1 cellular context compared by ENCODE assay signal in the genomic region with DNA sequence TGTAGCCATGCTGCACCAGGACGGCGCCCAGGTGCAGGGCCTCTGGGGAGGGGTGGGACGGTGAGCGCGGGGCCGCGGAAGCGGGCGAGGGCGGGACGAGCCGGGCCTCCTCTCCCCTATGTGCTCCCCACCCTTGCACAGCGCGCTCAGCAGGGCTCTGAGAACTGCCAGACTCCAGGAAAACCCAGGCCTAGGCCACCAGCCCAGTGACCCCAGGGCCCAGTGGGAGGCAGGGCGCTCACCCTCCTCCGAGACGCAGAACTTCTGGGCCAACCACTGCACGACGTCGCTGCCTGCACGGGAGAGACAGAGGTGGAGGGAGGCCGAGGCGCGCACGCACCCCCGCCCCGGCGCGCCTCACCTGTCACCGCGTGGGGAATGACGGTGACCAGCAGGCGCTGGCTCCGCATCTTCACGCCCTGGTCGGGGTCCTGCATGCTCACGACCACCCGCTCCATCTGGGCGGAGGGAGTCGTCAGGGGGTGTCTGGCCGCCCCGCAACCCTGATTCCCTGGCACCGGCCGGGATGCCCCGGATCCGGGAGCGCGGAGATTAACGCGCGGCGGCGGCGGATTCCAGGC.
TF ChIP-seq lines count a peak whose summit lies in the region.

No MANE protein-coding gene starts in this region.

TF ChIP-seq in HepG2, 621 proteins besides CTCF, POLR2A, EP300 and RAD21 (continued from another document):
- TF ChIP-seq, protein P1, sequence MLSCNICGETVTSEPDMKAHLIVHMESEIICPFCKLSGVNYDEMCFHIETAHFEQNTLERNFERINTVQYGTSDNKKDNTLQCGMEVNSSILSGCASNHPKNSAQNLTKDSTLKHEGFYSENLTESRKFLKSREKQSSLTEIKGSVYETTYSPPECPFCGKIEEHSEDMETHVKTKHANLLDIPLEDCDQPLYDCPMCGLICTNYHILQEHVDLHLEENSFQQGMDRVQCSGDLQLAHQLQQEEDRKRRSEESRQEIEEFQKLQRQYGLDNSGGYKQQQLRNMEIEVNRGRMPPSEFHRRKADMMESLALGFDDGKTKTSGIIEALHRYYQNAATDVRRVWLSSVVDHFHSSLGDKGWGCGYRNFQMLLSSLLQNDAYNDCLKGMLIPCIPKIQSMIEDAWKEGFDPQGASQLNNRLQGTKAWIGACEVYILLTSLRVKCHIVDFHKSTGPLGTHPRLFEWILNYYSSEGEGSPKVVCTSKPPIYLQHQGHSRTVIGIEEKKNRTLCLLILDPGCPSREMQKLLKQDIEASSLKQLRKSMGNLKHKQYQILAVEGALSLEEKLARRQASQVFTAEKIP (CRISPR knock-in tag; IDR thresholded peaks at IDR 0.05; ENCODE audit: borderline replicate concordance), result no peak
- no peak for TF ChIP-seq GFI1 (CRISPR knock-in tag; IDR thresholded peaks at IDR 0.05; ENCODE audit: borderline replicate concordance)
- TF ChIP-seq RFX3 (CRISPR knock-in tag; IDR thresholded peaks at IDR 0.05), result no peak
- TF ChIP-seq FOSL2 (CRISPR knock-in tag; IDR thresholded peaks at IDR 0.05), result no peak
- TF ChIP-seq ZNF432 (CRISPR knock-in tag; IDR thresholded peaks at IDR 0.05; ENCODE audit: borderline replicate concordance), result no peak
- TF ChIP-seq ZFP36 (IDR thresholded peaks at IDR 0.05; ENCODE audit: borderline replicate concordance, low read depth, low read length, partially characterized antibody), result no peak
- TF ChIP-seq IKZF1 (IDR thresholded peaks at IDR 0.05), result no peak
- no peak for TF ChIP-seq SNAI1 (CRISPR knock-in tag; IDR thresholded peaks at IDR 0.05; ENCODE audit: borderline replicate concordance)
- TF ChIP-seq MTF2 (CRISPR knock-in tag; IDR thresholded peaks at IDR 0.05; ENCODE audit: borderline replicate concordance), result no peak
- 0 out of 2 replicates have a peak, but pooled peaks have one; percentile 54 for TF ChIP-seq NRL (CRISPR knock-in tag; IDR thresholded peaks at IDR 0.05; ENCODE audit: borderline replicate concordance)
- no peak for TF ChIP-seq ZNF563 (CRISPR knock-in tag; IDR thresholded peaks at IDR 0.05)
- TF ChIP-seq ZNF777 (CRISPR knock-in tag; IDR thresholded peaks at IDR 0.05), result 0 out of 2 replicates have a peak, but pooled peaks have one; percentile 21
- TF ChIP-seq MEF2D (CRISPR knock-in tag; IDR thresholded peaks at IDR 0.05), result no peak
- TF ChIP-seq SPEN (CRISPR knock-in tag; IDR thresholded peaks at IDR 0.05; ENCODE audit: low read depth), result peak; percentile 30; the same call in 1 of the 2 replicates
- no peak for TF ChIP-seq EHMT2 (IDR thresholded peaks at IDR 0.05; ENCODE audit: borderline replicate concordance, low read depth, low read length)
- 0 out of 2 replicates have a peak, but pooled peaks have one; percentile 31 for TF ChIP-seq ZNF670 (CRISPR knock-in tag; IDR thresholded peaks at IDR 0.05; ENCODE audit: borderline replicate concordance)
- TF ChIP-seq HNRNPLL (IDR thresholded peaks at IDR 0.05; ENCODE audit: low read depth, low read length, poor library complexity, severe bottlenecking), result peak; percentile 22
- no peak for TF ChIP-seq IKZF4 (CRISPR knock-in tag; IDR thresholded peaks at IDR 0.05; ENCODE audit: borderline replicate concordance, low read depth, not compliant biosample characterization)
- TF ChIP-seq PHF5A (CRISPR knock-in tag; IDR thresholded peaks at IDR 0.05; ENCODE audit: low read depth, unreplicated experiment), result no peak
- TF ChIP-seq, protein P2, sequence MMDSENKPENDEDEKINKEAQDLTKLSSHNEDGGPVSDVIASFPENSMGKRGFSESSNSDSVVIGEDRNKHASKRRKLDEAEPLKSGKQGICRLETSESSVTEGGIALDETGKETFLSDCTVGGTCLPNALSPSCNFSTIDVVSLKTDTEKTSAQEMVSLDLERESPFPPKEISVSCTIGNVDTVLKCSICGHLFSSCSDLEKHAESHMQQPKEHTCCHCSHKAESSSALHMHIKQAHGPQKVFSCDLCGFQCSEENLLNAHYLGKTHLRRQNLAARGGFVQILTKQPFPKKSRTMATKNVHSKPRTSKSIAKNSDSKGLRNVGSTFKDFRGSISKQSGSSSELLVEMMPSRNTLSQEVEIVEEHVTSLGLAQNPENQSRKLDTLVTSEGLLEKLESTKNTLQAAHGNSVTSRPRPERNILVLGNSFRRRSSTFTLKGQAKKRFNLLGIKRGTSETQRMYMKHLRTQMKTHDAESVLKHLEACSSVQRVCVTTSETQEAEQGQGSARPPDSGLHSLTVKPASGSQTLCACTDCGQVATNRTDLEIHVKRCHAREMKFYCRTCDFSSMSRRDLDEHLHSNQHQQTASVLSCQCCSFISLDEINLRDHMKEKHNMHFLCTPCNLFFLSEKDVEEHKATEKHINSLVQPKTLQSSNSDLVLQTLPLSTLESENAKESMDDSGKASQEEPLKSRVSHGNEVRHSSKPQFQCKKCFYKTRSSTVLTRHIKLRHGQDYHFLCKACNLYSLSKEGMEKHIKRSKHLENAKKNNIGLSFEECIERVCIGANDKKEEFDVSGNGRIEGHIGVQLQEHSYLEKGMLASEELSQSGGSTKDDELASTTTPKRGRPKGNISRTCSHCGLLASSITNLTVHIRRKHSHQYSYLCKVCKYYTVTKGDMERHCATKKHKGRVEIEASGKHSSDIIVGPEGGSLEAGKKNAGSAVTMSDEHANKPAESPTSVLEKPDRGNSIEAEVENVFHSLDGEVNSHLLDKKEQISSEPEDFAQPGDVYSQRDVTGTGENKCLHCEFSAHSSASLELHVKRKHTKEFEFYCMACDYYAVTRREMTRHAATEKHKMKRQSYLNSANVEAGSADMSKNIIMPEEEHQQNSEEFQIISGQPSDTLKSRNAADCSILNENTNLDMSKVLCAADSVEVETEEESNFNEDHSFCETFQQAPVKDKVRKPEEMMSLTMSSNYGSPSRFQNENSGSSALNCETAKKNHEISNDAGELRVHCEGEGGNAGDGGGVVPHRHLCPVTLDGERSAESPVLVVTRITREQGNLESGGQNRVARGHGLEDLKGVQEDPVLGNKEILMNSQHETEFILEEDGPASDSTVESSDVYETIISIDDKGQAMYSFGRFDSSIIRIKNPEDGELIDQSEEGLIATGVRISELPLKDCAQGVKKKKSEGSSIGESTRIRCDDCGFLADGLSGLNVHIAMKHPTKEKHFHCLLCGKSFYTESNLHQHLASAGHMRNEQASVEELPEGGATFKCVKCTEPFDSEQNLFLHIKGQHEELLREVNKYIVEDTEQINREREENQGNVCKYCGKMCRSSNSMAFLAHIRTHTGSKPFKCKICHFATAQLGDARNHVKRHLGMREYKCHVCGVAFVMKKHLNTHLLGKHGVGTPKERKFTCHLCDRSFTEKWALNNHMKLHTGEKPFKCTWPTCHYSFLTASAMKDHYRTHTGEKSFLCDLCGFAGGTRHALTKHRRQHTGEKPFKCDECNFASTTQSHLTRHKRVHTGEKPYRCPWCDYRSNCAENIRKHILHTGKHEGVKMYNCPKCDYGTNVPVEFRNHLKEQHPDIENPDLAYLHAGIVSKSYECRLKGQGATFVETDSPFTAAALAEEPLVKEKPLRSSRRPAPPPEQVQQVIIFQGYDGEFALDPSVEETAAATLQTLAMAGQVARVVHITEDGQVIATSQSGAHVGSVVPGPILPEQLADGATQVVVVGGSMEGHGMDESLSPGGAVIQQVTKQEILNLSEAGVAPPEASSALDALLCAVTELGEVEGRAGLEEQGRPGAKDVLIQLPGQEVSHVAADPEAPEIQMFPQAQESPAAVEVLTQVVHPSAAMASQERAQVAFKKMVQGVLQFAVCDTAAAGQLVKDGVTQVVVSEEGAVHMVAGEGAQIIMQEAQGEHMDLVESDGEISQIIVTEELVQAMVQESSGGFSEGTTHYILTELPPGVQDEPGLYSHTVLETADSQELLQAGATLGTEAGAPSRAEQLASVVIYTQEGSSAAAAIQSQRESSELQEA (CRISPR knock-in tag; IDR thresholded peaks at IDR 0.05; ENCODE audit: not compliant biosample characterization), result no peak
- TF ChIP-seq SMC3 (IDR thresholded peaks at IDR 0.05; ENCODE audit: low read length), result no peak
- no peak for TF ChIP-seq PAWR (CRISPR knock-in tag; IDR thresholded peaks at IDR 0.05; ENCODE audit: borderline replicate concordance)
- TF ChIP-seq, protein P3, sequence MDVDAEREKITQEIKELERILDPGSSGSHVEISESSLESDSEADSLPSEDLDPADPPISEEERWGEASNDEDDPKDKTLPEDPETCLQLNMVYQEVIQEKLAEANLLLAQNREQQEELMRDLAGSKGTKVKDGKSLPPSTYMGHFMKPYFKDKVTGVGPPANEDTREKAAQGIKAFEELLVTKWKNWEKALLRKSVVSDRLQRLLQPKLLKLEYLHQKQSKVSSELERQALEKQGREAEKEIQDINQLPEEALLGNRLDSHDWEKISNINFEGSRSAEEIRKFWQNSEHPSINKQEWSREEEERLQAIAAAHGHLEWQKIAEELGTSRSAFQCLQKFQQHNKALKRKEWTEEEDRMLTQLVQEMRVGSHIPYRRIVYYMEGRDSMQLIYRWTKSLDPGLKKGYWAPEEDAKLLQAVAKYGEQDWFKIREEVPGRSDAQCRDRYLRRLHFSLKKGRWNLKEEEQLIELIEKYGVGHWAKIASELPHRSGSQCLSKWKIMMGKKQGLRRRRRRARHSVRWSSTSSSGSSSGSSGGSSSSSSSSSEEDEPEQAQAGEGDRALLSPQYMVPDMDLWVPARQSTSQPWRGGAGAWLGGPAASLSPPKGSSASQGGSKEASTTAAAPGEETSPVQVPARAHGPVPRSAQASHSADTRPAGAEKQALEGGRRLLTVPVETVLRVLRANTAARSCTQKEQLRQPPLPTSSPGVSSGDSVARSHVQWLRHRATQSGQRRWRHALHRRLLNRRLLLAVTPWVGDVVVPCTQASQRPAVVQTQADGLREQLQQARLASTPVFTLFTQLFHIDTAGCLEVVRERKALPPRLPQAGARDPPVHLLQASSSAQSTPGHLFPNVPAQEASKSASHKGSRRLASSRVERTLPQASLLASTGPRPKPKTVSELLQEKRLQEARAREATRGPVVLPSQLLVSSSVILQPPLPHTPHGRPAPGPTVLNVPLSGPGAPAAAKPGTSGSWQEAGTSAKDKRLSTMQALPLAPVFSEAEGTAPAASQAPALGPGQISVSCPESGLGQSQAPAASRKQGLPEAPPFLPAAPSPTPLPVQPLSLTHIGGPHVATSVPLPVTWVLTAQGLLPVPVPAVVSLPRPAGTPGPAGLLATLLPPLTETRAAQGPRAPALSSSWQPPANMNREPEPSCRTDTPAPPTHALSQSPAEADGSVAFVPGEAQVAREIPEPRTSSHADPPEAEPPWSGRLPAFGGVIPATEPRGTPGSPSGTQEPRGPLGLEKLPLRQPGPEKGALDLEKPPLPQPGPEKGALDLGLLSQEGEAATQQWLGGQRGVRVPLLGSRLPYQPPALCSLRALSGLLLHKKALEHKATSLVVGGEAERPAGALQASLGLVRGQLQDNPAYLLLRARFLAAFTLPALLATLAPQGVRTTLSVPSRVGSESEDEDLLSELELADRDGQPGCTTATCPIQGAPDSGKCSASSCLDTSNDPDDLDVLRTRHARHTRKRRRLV (CRISPR knock-in tag; IDR thresholded peaks at IDR 0.05), result no peak
- TF ChIP-seq, protein P4, sequence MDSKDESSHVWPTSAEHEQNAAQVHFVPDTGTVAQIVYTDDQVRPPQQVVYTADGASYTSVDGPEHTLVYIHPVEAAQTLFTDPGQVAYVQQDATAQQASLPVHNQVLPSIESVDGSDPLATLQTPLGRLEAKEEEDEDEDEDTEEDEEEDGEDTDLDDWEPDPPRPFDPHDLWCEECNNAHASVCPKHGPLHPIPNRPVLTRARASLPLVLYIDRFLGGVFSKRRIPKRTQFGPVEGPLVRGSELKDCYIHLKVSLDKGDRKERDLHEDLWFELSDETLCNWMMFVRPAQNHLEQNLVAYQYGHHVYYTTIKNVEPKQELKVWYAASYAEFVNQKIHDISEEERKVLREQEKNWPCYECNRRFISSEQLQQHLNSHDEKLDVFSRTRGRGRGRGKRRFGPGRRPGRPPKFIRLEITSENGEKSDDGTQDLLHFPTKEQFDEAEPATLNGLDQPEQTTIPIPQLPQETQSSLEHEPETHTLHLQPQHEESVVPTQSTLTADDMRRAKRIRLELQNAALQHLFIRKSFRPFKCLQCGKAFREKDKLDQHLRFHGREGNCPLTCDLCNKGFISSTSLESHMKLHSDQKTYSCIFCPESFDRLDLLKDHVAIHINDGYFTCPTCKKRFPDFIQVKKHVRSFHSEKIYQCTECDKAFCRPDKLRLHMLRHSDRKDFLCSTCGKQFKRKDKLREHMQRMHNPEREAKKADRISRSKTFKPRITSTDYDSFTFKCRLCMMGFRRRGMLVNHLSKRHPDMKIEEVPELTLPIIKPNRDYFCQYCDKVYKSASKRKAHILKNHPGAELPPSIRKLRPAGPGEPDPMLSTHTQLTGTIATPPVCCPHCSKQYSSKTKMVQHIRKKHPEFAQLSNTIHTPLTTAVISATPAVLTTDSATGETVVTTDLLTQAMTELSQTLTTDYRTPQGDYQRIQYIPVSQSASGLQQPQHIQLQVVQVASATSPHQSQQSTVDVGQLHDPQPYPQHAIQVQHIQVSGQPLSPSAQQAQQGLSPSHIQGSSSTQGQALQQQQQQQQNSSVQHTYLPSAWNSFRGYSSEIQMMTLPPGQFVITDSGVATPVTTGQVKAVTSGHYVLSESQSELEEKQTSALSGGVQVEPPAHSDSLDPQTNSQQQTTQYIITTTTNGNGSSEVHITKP (CRISPR knock-in tag; IDR thresholded peaks at IDR 0.05; ENCODE audit: low read depth), result no peak
- TF ChIP-seq HOXA3 (CRISPR knock-in tag; IDR thresholded peaks at IDR 0.05), result no peak
- TF ChIP-seq ZIK1 (CRISPR knock-in tag; IDR thresholded peaks at IDR 0.05; ENCODE audit: borderline replicate concordance, low read depth), result no peak
- TF ChIP-seq GABPB1 (CRISPR knock-in tag; IDR thresholded peaks at IDR 0.05), result peak; percentile 25; the same call in 1 of the 2 replicates
- peak; percentile 47; the same call in 1 of the 2 replicates for TF ChIP-seq ZFX (CRISPR knock-in tag; IDR thresholded peaks at IDR 0.05; ENCODE audit: low read depth)
- no peak for TF ChIP-seq TEAD2 (CRISPR knock-in tag; IDR thresholded peaks at IDR 0.05)
- peak; percentile 33; the same call in 1 of the 2 replicates for TF ChIP-seq ZFY (CRISPR knock-in tag; IDR thresholded peaks at IDR 0.05)
- TF ChIP-seq ZNF232 (CRISPR knock-in tag; IDR thresholded peaks at IDR 0.05; ENCODE audit: borderline replicate concordance), result no peak
- TF ChIP-seq SIN3B (IDR thresholded peaks at IDR 0.05; ENCODE audit: low read length), result no peak
- no peak for TF ChIP-seq PTBP1 (IDR thresholded peaks at IDR 0.05; ENCODE audit: low read depth, low read length, poor library complexity, severe bottlenecking)
- no peak for TF ChIP-seq ZNF557 (CRISPR knock-in tag; IDR thresholded peaks at IDR 0.05)
- no peak for TF ChIP-seq HHEX (CRISPR knock-in tag; IDR thresholded peaks at IDR 0.05)
- TF ChIP-seq, protein P5, sequence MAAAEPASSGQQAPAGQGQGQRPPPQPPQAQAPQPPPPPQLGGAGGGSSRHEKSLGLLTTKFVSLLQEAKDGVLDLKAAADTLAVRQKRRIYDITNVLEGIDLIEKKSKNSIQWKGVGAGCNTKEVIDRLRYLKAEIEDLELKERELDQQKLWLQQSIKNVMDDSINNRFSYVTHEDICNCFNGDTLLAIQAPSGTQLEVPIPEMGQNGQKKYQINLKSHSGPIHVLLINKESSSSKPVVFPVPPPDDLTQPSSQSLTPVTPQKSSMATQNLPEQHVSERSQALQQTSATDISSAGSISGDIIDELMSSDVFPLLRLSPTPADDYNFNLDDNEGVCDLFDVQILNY (CRISPR knock-in tag; conservative IDR thresholded peaks at IDR 0.05), result no peak
- TF ChIP-seq CBFB (CRISPR knock-in tag; IDR thresholded peaks at IDR 0.05), result no peak
- no peak for TF ChIP-seq ZNF343 (CRISPR knock-in tag; IDR thresholded peaks at IDR 0.05)
- TF ChIP-seq, protein P6, sequence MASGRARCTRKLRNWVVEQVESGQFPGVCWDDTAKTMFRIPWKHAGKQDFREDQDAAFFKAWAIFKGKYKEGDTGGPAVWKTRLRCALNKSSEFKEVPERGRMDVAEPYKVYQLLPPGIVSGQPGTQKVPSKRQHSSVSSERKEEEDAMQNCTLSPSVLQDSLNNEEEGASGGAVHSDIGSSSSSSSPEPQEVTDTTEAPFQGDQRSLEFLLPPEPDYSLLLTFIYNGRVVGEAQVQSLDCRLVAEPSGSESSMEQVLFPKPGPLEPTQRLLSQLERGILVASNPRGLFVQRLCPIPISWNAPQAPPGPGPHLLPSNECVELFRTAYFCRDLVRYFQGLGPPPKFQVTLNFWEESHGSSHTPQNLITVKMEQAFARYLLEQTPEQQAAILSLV (CRISPR knock-in tag; IDR thresholded peaks at IDR 0.05; ENCODE audit: borderline replicate concordance), result 0 out of 2 replicates have a peak, but pooled peaks have one; percentile 33
